8 cellular contexts compared by ENCODE assay signal in genomic region chr1:8702848-8703810, GRCh38.
A peak's percentile ranks its signal among the peaks of the same experiment; 100 is the strongest.
DNase-seq lines count a peak whose midpoint lies in the region; ATAC-seq and TF ChIP-seq lines count a peak whose summit lies in the region.

No MANE protein-coding gene starts in this region.

- no peaks in the 10 kb centered on the region for H3K4me1 ChIP-seq in colonic mucosa

- TF ChIP-seq CTCF in AG10803 (conservative IDR thresholded peaks at IDR 0.05; ENCODE audit: low read length): no peak
- TF ChIP-seq CTCF in colonic mucosa (IDR thresholded peaks at IDR 0.05): no peak

- peak overlapping the region; percentile 57 for H3K4me3 ChIP-seq in AG10803 (ENCODE audit: low read length)
- peak overlapping the region; percentile 50 for H3K4me3 ChIP-seq in colonic mucosa

- intact Hi-C loops in colonic mucosa (cut with DNase I): no loop called here

- H3K36me3 ChIP-seq in colonic mucosa: no peaks in the 10 kb centered on the region

- peak overlapping the region; percentile 94 for H3K27ac ChIP-seq in colonic mucosa

- ATAC-seq in GM19023 (IDR thresholded peaks at IDR 0.05; ENCODE audit: unreplicated experiment) (peak; percentile 70), HG03196 (IDR thresholded peaks at IDR 0.05; ENCODE audit: unreplicated experiment) (peak; percentile 76)

- no peaks in the 10 kb centered on the region for H3K9me3 ChIP-seq in colonic mucosa

- DNase-seq in AG10803 (ENCODE audit: low read depth) (peak; percentile 90), NCI-H446 (lab: John Stamatoyannopoulos, UW) (peak; percentile 96 to 99), colonic mucosa (peak; percentile 91), kidney tubule cell (ENCODE audit: low spot score) (peak; percentile 96)
- DNase-seq in activated CD4-positive, alpha-beta T cell treated with anti-CD3 and anti-CD28 coated beads for 1 hour: peak; percentile 10
- DNase-seq in stimulated activated CD4-positive, alpha-beta T cell treated with anti-CD3 and anti-CD28 coated beads, Interleukin-15, amount 100 ng/mL, for 48 hours (ENCODE audit: low read depth in 2 of 2): peak; percentile 44 to 50

- no peaks in the 10 kb centered on the region for H3K27me3 ChIP-seq in colonic mucosa

- H3K9ac ChIP-seq in colonic mucosa (ENCODE audit: low read depth in 2 of 2, low read length in 2 of 2): peak overlapping the region; percentile 75 to 85

Comparison
In these comparisons a context has a peak if more than half of its experiments do, and no peak if none do; other contexts are left out.
1. Peak in every context shown above with its lines: DNase-seq, ATAC-seq, H3K4me3 ChIP-seq and H3K27ac ChIP-seq.
2. DNase-seq: peak in every context shown above with its lines; median percentile 98 in NCI-H446; 96 in kidney tubule cell; 91 in colonic mucosa; 90 in AG10803; 47 in stimulated activated CD4-positive, alpha-beta T cell treated with anti-CD3 and anti-CD28 coated beads, Interleukin-15, amount 100 ng/mL, for 48 hours; 10 in activated CD4-positive, alpha-beta T cell treated with anti-CD3 and anti-CD28 coated beads for 1 hour.